24 cellular contexts compared by ENCODE assay signal in genomic region chr7:105822806-105823205, GRCh38.
"Had no signal": no experiment of that assay in that cellular context is flagged by ENCODE, and none has a peak within 500 bp of the region (broad histone marks: within the 10 kb centered on the region; RNA-seq: fewer than 3 reads in every experiment).

No MANE protein-coding gene starts in this region.

- DNase-seq: cortex of kidney; effector memory CD8-positive, alpha-beta T cell; erythroblast; esophagus squamous epithelium; hypothalamus; immature natural killer cell; islet precursor cell; left ventricle myocardium superior; lower lobe of right lung; naive thymus-derived CD8-positive, alpha-beta T cell; nephron progenitor cell; nucleus accumbens; ovary; posterior cingulate gyrus; psoas muscle; right cardiac atrium; sigmoid colon; spleen; stimulated activated CD4-positive, alpha-beta T cell treated with anti-CD3 and anti-CD28 coated beads, Interleukin-4, amount 100 ng/mL, for 4 hours; stimulated activated naive CD8-positive, alpha-beta T cell treated with anti-CD3 and anti-CD28 coated beads, Interleukin-15, Interleukin-2, amounts not matched to agents 100 U/mL and 50 U/mL, for 24 hours; substantia nigra; testis; tibial artery had no signal

- ATAC-seq: effector memory CD8-positive, alpha-beta T cell; left ventricle myocardium superior; lower lobe of right lung; naive thymus-derived CD8-positive, alpha-beta T cell; psoas muscle; right cardiac atrium; stimulated activated memory B cell treated with anti-CD40 and anti-IgM and Interleukin-4, amounts not matched to agents 10 μg/mL and 1 μg/mL and 100 μg/mL, for 72 hours; stimulated activated naive CD8-positive, alpha-beta T cell treated with anti-CD3 and anti-CD28 coated beads, Interleukin-15, Interleukin-2, amounts not matched to agents 100 U/mL and 50 U/mL, for 24 hours had no signal
